Comparison of ENCODE assay signal across 8 cellular contexts in the genomic region with DNA sequence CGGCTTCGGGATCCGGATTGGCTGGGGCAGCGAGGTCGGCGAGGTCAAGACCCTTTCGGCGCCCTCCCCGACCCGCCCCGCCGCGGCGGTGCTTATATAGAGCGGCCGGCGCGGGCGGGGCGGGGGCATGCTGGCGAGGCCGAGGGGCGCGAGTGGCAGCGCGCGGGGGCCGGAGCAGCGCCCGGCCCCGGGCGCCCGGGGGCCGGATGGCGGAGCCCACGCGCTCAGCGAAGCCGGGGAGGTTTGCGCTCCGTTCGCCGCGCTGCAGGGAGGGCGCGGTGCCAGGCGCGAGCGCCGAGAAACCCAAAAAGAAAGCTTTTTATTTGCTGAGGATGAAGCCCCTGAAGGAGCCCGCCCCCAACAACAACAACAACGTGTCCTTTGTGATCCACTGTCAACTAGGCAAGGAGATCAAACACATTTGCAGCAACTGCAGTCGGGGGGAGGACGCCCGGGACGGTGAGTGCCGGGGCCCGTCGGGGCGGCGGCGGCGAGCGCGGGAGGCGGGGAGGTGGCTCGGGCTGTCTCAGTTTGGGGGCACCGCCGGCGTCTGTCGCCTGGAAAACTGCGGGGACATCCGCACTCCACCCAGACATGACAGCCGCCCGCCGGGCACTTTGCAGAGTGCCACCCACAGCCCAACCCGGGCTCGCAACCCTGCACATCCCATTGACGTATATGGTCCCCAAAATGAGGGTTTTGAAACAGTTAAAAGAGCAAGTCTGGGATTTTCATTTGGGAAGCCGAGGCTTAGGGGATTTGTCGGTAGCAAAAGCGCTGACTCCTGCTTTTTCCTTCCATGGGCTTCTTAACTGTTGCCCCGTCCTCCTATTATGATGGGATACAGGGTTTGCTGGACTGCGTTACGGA.
DNase-seq lines count a peak whose midpoint lies in the region; ATAC-seq and TF ChIP-seq lines count a peak whose summit lies in the region.

No MANE protein-coding gene starts in this region.

- H3K9ac ChIP-seq in adipocyte (ENCODE audit: low read length) (no peak overlapping the region), iPS-20b (ENCODE audit: low read depth, low read length) (no peak overlapping the region; the same call in 1 of the 2 replicates), Karpas-422 (ENCODE audit: low read length) (no peak overlapping the region)

- H3K36me3 ChIP-seq in HEK293 (ENCODE audit: control insufficient read depth in 2 of 2, insufficient read depth in 1 of 2, low read length in 2 of 2) (no peaks in the 10 kb centered on the region), adipocyte (ENCODE audit: control insufficient read depth, insufficient read depth, low read length, severe bottlenecking) (no peaks in the 10 kb centered on the region), iPS-20b (ENCODE audit: insufficient read depth, low read depth, low read length) (no peaks in the 10 kb centered on the region), spleen (no peaks in the 10 kb centered on the region), Karpas-422 (ENCODE audit: insufficient read depth, low read length) (no peaks in the 10 kb centered on the region)

- DNase-seq in adipocyte (ENCODE audit: low read depth) (peak; percentile 32), spleen (peak; percentile 77), Karpas-422 (no peak)
- no peak for DNase-seq in activated effector memory CD4-positive, alpha-beta T cell treated with anti-CD3 and anti-CD28 coated beads, Interleukin-2, amount 50 U/mL, for 16 hours

- 4 to 14% (median 7%) methylated on average over 49 to 85 of the region's 85 CpGs for WGBS in spleen, 5 donors

- POLR2A ChIA-PET in HEK293 (lab: Yijun Ruan, JAX), result interaction anchor here (0.7 to 0.8 kb wide), 2 partner anchors 16 to 314 kb away, joined by 3 read pairs; partner anchors contain the start of gene TBC1D7

- H3K4me1 ChIP-seq in HEK293 (ENCODE audit: control insufficient read depth, insufficient read depth, low read length) (peaks cover 26% of the 10 kb centered on the region), adipocyte (ENCODE audit: control insufficient read depth, insufficient read depth, low read length) (peaks cover 15% of the 10 kb centered on the region), iPS-20b (ENCODE audit: insufficient read depth, low read length) (peaks cover 12% of the 10 kb centered on the region; the same call in 1 of the 2 replicates), spleen (peaks cover 0 to 32% (median 20%) of the 10 kb centered on the region in 6 donors), Karpas-422 (ENCODE audit: low read length) (no peaks in the 10 kb centered on the region)

- ATAC-seq in HG03442 (IDR thresholded peaks at IDR 0.05; ENCODE audit: unreplicated experiment), result no peak
- ATAC-seq in HG03196 (IDR thresholded peaks at IDR 0.05; ENCODE audit: unreplicated experiment), result no peak

- no peak for TF ChIP-seq POLR2A in spleen (IDR thresholded peaks at IDR 0.05)

- no peaks in the 10 kb centered on the region for H3K9me3 ChIP-seq in HEK293 (ENCODE audit: control insufficient read depth, insufficient read depth, low read depth, low read length)
- H3K9me3 ChIP-seq in adipocyte (ENCODE audit: control insufficient read depth, low read length), result no peaks in the 10 kb centered on the region
- no peaks in the 10 kb centered on the region for H3K9me3 ChIP-seq in iPS-20b (ENCODE audit: insufficient read depth, low read depth, low read length)
- no peaks in the 10 kb centered on the region for H3K9me3 ChIP-seq in spleen
- no peaks in the 10 kb centered on the region for H3K9me3 ChIP-seq in Karpas-422 (ENCODE audit: low read length)

- peak overlapping the region; percentile 50 for H3K4me3 ChIP-seq in HEK293 (ENCODE audit: low read depth, low read length)
- peak overlapping the region; percentile 77 for H3K4me3 ChIP-seq in adipocyte (ENCODE audit: low read length)
- H3K4me3 ChIP-seq in iPS-20b (ENCODE audit: low read length), result peak overlapping the region; percentile 84
- H3K4me3 ChIP-seq in spleen, result peak overlapping the region; percentile 34 to 71 (median 46)
- H3K4me3 ChIP-seq in Karpas-422 (ENCODE audit: low read length), result no peak overlapping the region

- TF ChIP-seq CTCF in HEK293 (tag by site-specific recombination; IDR thresholded peaks at IDR 0.05) (no peak), spleen (IDR thresholded peaks at IDR 0.05 in 8 of 11, conservative IDR thresholded peaks at IDR 0.05 in 3 of 11) (no peak)

- H4K20me1 ChIP-seq in Karpas-422 (ENCODE audit: insufficient read depth, low read depth, low read length), result no peaks in the 10 kb centered on the region

- CTCF ChIA-PET in HEK293 (lab: Yijun Ruan, JAX), result interaction anchor here (1.2 to 2.1 kb wide), 2 partner anchors 9 to 56 kb away, joined by 3 to 5 read pairs; no protein-coding TSS in a partner anchor

- intact Hi-C loops in spleen (cut with DNase I; ENCODE audit: low total_unique reads), result no loop called here

- H3K4me2 ChIP-seq in Karpas-422 (ENCODE audit: low read depth, low read length, poor library complexity, severe bottlenecking), result no peak overlapping the region

- no peak overlapping the region for H2AFZ ChIP-seq in Karpas-422 (ENCODE audit: low read length)

- peaks cover 28% of the 10 kb centered on the region for H3K27me3 ChIP-seq in adipocyte (replicated peaks; ENCODE audit: control insufficient read depth, insufficient read depth, low read length)
- H3K27me3 ChIP-seq in iPS-20b (ENCODE audit: insufficient read depth, low read length), result peaks cover 64% of the 10 kb centered on the region
- H3K27me3 ChIP-seq in spleen (replicated peaks in 1 of 7), result peaks cover 0 to 48% (median 7%) of the 10 kb centered on the region in 7 donors
- H3K27me3 ChIP-seq in Karpas-422 (ENCODE audit: low read length), result no peaks in the 10 kb centered on the region

- no peaks in the 10 kb centered on the region for H3K9me2 ChIP-seq in Karpas-422 (replicated peaks; ENCODE audit: insufficient read depth, low read length)

- peak overlapping the region; percentile 59; the same call in 1 of the 2 replicates for H3K27ac ChIP-seq in HEK293 (ENCODE audit: extremely low read depth, low read depth, low read length)
- no peak overlapping the region for H3K27ac ChIP-seq in iPS-20b (ENCODE audit: low read length)
- H3K27ac ChIP-seq in spleen, result no peak overlapping the region
- no peak overlapping the region for H3K27ac ChIP-seq in Karpas-422 (ENCODE audit: low read length)

- no peaks in the 10 kb centered on the region for H3K79me2 ChIP-seq in Karpas-422 (ENCODE audit: low read length)

TF ChIP-seq in HEK293, 187 proteins besides CTCF, POLR2A, EP300 and RAD21 (continues in another document):
- TF ChIP-seq, protein P1, sequence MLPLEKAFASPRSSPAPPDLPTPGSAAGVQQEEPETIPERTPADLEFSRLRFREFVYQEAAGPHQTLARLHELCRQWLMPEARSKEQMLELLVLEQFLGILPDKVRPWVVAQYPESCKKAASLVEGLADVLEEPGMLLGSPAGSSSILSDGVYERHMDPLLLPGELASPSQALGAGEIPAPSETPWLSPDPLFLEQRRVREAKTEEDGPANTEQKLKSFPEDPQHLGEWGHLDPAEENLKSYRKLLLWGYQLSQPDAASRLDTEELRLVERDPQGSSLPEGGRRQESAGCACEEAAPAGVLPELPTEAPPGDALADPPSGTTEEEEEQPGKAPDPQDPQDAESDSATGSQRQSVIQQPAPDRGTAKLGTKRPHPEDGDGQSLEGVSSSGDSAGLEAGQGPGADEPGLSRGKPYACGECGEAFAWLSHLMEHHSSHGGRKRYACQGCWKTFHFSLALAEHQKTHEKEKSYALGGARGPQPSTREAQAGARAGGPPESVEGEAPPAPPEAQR (tag by site-specific recombination; IDR thresholded peaks at IDR 0.05), result no peak
- TF ChIP-seq, protein P2, sequence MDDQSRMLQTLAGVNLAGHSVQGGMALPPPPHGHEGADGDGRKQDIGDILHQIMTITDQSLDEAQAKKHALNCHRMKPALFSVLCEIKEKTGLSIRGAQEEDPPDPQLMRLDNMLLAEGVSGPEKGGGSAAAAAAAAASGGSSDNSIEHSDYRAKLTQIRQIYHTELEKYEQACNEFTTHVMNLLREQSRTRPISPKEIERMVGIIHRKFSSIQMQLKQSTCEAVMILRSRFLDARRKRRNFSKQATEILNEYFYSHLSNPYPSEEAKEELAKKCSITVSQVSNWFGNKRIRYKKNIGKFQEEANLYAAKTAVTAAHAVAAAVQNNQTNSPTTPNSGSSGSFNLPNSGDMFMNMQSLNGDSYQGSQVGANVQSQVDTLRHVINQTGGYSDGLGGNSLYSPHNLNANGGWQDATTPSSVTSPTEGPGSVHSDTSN (CRISPR knock-in tag; IDR thresholded peaks at IDR 0.05), result no peak; the same call in 1 of the 2 replicates
- peak; percentile 8; the same call in 1 of the 2 replicates for TF ChIP-seq ZNF692 (tag by site-specific recombination; IDR thresholded peaks at IDR 0.05)
- TF ChIP-seq ZNF600 (tag by site-specific recombination; IDR thresholded peaks at IDR 0.05), result 0 out of 2 replicates have a peak, but pooled peaks have one; percentile 35
- no peak for TF ChIP-seq ZNF785 (tag by site-specific recombination; IDR thresholded peaks at IDR 0.05)
- no peak for TF ChIP-seq OVOL3 (tag by site-specific recombination; IDR thresholded peaks at IDR 0.05)
- TF ChIP-seq, protein P3, sequence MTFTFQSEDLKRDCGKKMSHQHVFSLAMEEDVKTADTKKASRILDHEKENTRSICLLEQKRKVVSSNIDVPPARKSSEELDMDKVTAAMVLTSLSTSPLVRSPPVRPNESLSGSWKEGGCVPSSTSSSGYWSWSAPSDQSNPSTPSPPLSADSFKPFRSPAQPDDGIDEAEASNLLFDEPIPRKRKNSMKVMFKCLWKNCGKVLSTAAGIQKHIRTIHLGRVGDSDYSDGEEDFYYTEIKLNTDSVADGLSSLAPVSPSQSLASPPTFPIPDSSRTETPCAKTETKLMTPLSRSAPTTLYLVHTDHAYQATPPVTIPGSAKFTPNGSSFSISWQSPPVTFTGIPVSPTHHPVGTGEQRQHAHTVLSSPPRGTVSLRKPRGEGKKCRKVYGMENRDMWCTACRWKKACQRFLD (tag by site-specific recombination; IDR thresholded peaks at IDR 0.05), result no peak
- no peak for TF ChIP-seq ZNF391 (tag by site-specific recombination; IDR thresholded peaks at IDR 0.05; ENCODE audit: borderline replicate concordance, low read depth)
- TF ChIP-seq ZNF510 (tag by site-specific recombination; IDR thresholded peaks at IDR 0.05; ENCODE audit: insufficient replicate concordance), result no peak
- TF ChIP-seq ZNF223 (tag by site-specific recombination; IDR thresholded peaks at IDR 0.05), result no peak

Comparison
In these comparisons a context has a peak if more than half of its experiments do, and no peak if none do; other contexts are left out.
1. DNase-seq: peak in adipocyte (single experiment) and spleen (single experiment); none in activated effector memory CD4-positive, alpha-beta T cell treated with anti-CD3 and anti-CD28 coated beads, Interleukin-2, amount 50 U/mL, for 16 hours (single experiment) and Karpas-422 (single experiment).